ENCODE assay signal across 1 cellular context in genomic region chr12:100845095-100845494, GRCh38.
TF ChIP-seq lines count a peak whose summit lies in the region.

No MANE protein-coding gene starts in this region.

TF ChIP-seq in HCT116, 20 proteins besides CTCF, POLR2A, EP300 and RAD21 (continued from another document):
- no peak for TF ChIP-seq REST (IDR thresholded peaks at IDR 0.05; ENCODE audit: low read depth)
- TF ChIP-seq SP1 (IDR thresholded peaks at IDR 0.05; ENCODE audit: low read depth) = peak; percentile 17; the same call in 1 of the 2 replicates
- no peak for TF ChIP-seq CBX3 (IDR thresholded peaks at IDR 0.05; ENCODE audit: low read depth)
- no peak for TF ChIP-seq YY1 (IDR thresholded peaks at IDR 0.05; ENCODE audit: extremely low read depth, insufficient replicate concordance, low read depth, low read length)
- peak; percentile 47 for TF ChIP-seq JUND (IDR thresholded peaks at IDR 0.05)
- no peak for TF ChIP-seq SIN3A (IDR thresholded peaks at IDR 0.05; ENCODE audit: low read depth)
- TF ChIP-seq ATF3 (IDR thresholded peaks at IDR 0.05) = no peak
- no peak for TF ChIP-seq EZH2phosphoT487 (IDR thresholded peaks at IDR 0.05; ENCODE audit: borderline replicate concordance)
- no peak for TF ChIP-seq ZNF274 (IDR thresholded peaks at IDR 0.05; ENCODE audit: low read depth, low read length)
- TF ChIP-seq POLR2AphosphoS5 (IDR thresholded peaks at IDR 0.05; ENCODE audit: low read depth, low read length) = no peak
